Comparison of ENCODE assay signal across 15 cellular contexts in genomic region chr16:20001856-20002707, GRCh38.
DNase-seq lines count a peak whose midpoint lies in the region; ATAC-seq and TF ChIP-seq lines count a peak whose summit lies in the region.
"Had no signal": no experiment of that assay in that cellular context is flagged by ENCODE, and none has a peak within 500 bp of the region (broad histone marks: within the 10 kb centered on the region; RNA-seq: fewer than 3 reads in every experiment).

No MANE protein-coding gene starts in this region.

- H3K36me3 Mint-ChIP-seq in GM23338 (ENCODE audit: low read depth), result no peaks in the 10 kb centered on the region
- H3K36me3 Mint-ChIP-seq: CD8-positive, alpha-beta T cell had no signal

- H3K4me1 Mint-ChIP-seq in GM23338, result no peaks in the 10 kb centered on the region; the same call in 1 of the 3 replicates

- TF ChIP-seq POLR2A in tibial nerve (IDR thresholded peaks at IDR 0.05), result no peak

- H3K27me3 ChIP-seq in GM23338 (ENCODE audit: insufficient read depth) (no peaks in the 10 kb centered on the region), duodenal mucosa (ENCODE audit: control insufficient read depth in 1 of 2, insufficient read depth in 2 of 2, low read length in 2 of 2) (no peaks in the 10 kb centered on the region), mucosa of rectum (ENCODE audit: control insufficient read depth in 2 of 2, insufficient read depth in 2 of 2, low read length in 2 of 2) (no peaks in the 10 kb centered on the region), tibial nerve (no peaks in the 10 kb centered on the region)

- no peaks in the 10 kb centered on the region for H4K20me1 ChIP-seq in GM23338 (replicated peaks; ENCODE audit: insufficient read depth)

- peak overlapping the region; percentile 52; the same call in 1 of the 2 replicates for H2AFZ ChIP-seq in GM23338

- H3K4me1 ChIP-seq in GM23338 (ENCODE audit: insufficient read depth) (no peaks in the 10 kb centered on the region), duodenal mucosa (ENCODE audit: control insufficient read depth in 1 of 2, insufficient read depth in 2 of 2, low read length in 2 of 2) (peaks cover 8 to 11% of the 10 kb centered on the region in 2 donors), mucosa of rectum (ENCODE audit: control insufficient read depth in 2 of 2, insufficient read depth in 2 of 2, low read length in 2 of 2) (peaks cover 0 to 4% of the 10 kb centered on the region in 2 donors), tibial nerve (no peaks in the 10 kb centered on the region)

- H3K4me3 Mint-ChIP-seq in GM23338, result no peak overlapping the region
- H3K4me3 Mint-ChIP-seq: CD8-positive, alpha-beta T cell had no signal

- H3K4me2 ChIP-seq in GM23338, result no peak overlapping the region

- H3K79me2 ChIP-seq in GM23338 (replicated peaks; ENCODE audit: insufficient read depth), result no peaks in the 10 kb centered on the region

- TF ChIP-seq CTCF in GM23338 (conservative IDR thresholded peaks at IDR 0.05; ENCODE audit: low read depth in 2 of 2) (no peak), tibial nerve (IDR thresholded peaks at IDR 0.05) (no peak)

- H3K27me3 Mint-ChIP-seq in GM23338 (ENCODE audit: insufficient read depth, low read depth, poor library complexity), result no peaks in the 10 kb centered on the region

- H3K27ac Mint-ChIP-seq in GM23338, result no peak overlapping the region
- H3K27ac Mint-ChIP-seq: CD8-positive, alpha-beta T cell had no signal

- H3K4me3 ChIP-seq in GM23338, result no peak overlapping the region
- peak overlapping the region; percentile 28 to 50 for H3K4me3 ChIP-seq in duodenal mucosa (ENCODE audit: low read depth in 1 of 2, low read length in 2 of 2)
- peak overlapping the region; percentile 45 to 47 for H3K4me3 ChIP-seq in mucosa of rectum (ENCODE audit: low read length in 2 of 2)
- no peak overlapping the region for H3K4me3 ChIP-seq in tibial nerve

- ATAC-seq in GM23338, result no peak
- ATAC-seq: CD8-positive, alpha-beta T cell had no signal

- 62 to 67% methylated on average over 16 of the region's 16 CpGs for WGBS in tibial nerve, 2 donors

- TF ChIP-seq EP300 in tibial nerve (IDR thresholded peaks at IDR 0.05), result no peak

- H3K36me3 ChIP-seq in GM23338 (ENCODE audit: insufficient read depth), result no peaks in the 10 kb centered on the region
- H3K36me3 ChIP-seq in duodenal mucosa (ENCODE audit: control insufficient read depth in 1 of 2, insufficient read depth in 2 of 2, low read length in 2 of 2), result no peaks in the 10 kb centered on the region
- no peaks in the 10 kb centered on the region for H3K36me3 ChIP-seq in mucosa of rectum (ENCODE audit: control insufficient read depth in 2 of 2, insufficient read depth in 2 of 2, low read length in 2 of 2)
- H3K36me3 ChIP-seq in tibial nerve, result no peaks in the 10 kb centered on the region

- H3F3A ChIP-seq in GM23338 (replicated peaks; ENCODE audit: low read depth), result no peaks in the 10 kb centered on the region

- DNase-seq in GM23338 (ENCODE audit: low spot score), result no peak
- peak; percentile 28 for DNase-seq in NCI-H2227 treated with DMSO at 0.1 percent for 48 hours (lab: John Stamatoyannopoulos, UW)
- DNase-seq in tibial nerve (ENCODE audit: low spot score in 2 of 2), result no peak
- no peak for DNase-seq in foreskin melanocyte
- DNase-seq in DMS153 (lab: John Stamatoyannopoulos, UW), result no peak
- DNase-seq: CD8-positive, alpha-beta T cell; DMS 273 treated with DMSO at 0.1 percent for 48 hours; H7; Karpas-422; MM.1S; NCI-H2081; NCI-H345; RPMI8226 had no signal

- H3K9me2 ChIP-seq in GM23338 (ENCODE audit: insufficient read depth), result no peaks in the 10 kb centered on the region

- no peak overlapping the region for H3K9ac ChIP-seq in duodenal mucosa (ENCODE audit: low read depth in 1 of 2, low read length in 2 of 2)
- H3K9ac ChIP-seq in mucosa of rectum (ENCODE audit: low read depth in 1 of 2, low read length in 2 of 2), result no peak overlapping the region

- H3K9me3 ChIP-seq in duodenal mucosa (ENCODE audit: control insufficient read depth in 1 of 2, low read length in 2 of 2) (no peaks in the 10 kb centered on the region), mucosa of rectum (ENCODE audit: control insufficient read depth in 2 of 2, low read length in 2 of 2) (no peaks in the 10 kb centered on the region), tibial nerve (peaks cover 0 to 7% (median 0%) of the 10 kb centered on the region in 4 donors)

- no peaks in the 10 kb centered on the region for H3K9me3 Mint-ChIP-seq in GM23338

- H3K27ac ChIP-seq in GM23338 (ENCODE audit: low read depth) (no peak overlapping the region), duodenal mucosa (ENCODE audit: low read depth, low read length) (no peak overlapping the region), mucosa of rectum (ENCODE audit: low read depth in 2 of 2, low read length in 2 of 2) (no peak overlapping the region), tibial nerve (no peak overlapping the region)

TF ChIP-seq in GM23338, 12 proteins besides CTCF, POLR2A, EP300 and RAD21:
- TF ChIP-seq CREB1 (CRISPR knock-in tag; IDR thresholded peaks at IDR 0.05; ENCODE audit: low read depth) (no peak), REST (IDR thresholded peaks at IDR 0.05; ENCODE audit: unreplicated experiment) (no peak), ETS1 (IDR thresholded peaks at IDR 0.05) (no peak), EZH2phosphoT487 (IDR thresholded peaks at IDR 0.05; ENCODE audit: unreplicated experiment) (no peak), EZH2 (IDR thresholded peaks at IDR 0.05; ENCODE audit: low read depth, unreplicated experiment) (no peak)

Comparison
In these comparisons a context has a peak if more than half of its experiments do, and no peak if none do; other contexts are left out.
1. H3K4me3 ChIP-seq: peak in duodenal mucosa (2 of 2) and mucosa of rectum (2 of 2); none in GM23338 (single experiment) and tibial nerve (0 of 4).